32 cellular contexts compared by ENCODE assay signal in the genomic region with DNA sequence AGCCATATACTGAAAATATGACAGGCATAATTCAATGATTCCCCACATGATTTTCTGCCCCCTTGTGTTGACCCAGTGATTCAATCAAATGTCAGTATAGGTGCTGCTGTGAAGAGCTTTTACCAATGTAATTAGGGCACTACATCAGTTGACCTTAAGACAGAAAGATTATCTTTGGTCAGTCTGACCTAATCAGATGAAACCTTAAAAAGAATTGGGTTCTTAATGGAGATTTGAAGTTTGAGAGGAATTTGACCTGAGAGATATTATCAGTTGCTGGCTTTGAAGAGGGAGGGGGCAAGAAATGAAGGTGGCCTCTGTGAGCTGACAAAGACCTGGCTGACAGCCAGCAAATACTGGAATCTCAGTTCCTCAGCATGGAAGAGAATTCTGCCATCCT.
"Had no signal": no experiment of that assay in that cellular context is flagged by ENCODE, and none has a peak within 500 bp of the region (broad histone marks: within the 10 kb centered on the region; RNA-seq: fewer than 3 reads in every experiment).

No MANE protein-coding gene starts in this region.

- H3K36me3 Mint-ChIP-seq: activated CD4-positive, alpha-beta memory T cell treated with anti-CD3 and anti-CD28 coated beads for 36 hours; activated CD8-positive, alpha-beta memory T cell treated with anti-CD3 and anti-CD28 coated beads, Interleukin-2, amount 10 ng/mL, durations not matched to agents 7 days and 5 days; activated naive CD4-positive, alpha-beta T cell treated with anti-CD3 and anti-CD28 coated beads, Interleukin-2, amount 50 U/mL, for 24 hours; activated naive CD8-positive, alpha-beta T cell treated with anti-CD3 and anti-CD28 coated beads for 36 hours had no signal

- H3K4me3 Mint-ChIP-seq: activated CD4-positive, alpha-beta memory T cell treated with anti-CD3 and anti-CD28 coated beads for 36 hours; activated CD4-positive, alpha-beta T cell treated with anti-CD3 and anti-CD28 coated beads for 36 hours; activated CD4-positive, alpha-beta T cell treated with anti-CD3 and anti-CD28 coated beads, Interleukin-2, amount 10 ng/mL, durations not matched to agents 24 days and 14 days; activated CD8-positive, alpha-beta memory T cell treated with anti-CD3 and anti-CD28 coated beads, Interleukin-2, amount 10 ng/mL, durations not matched to agents 7 days and 5 days; activated CD8-positive, alpha-beta T cell treated with anti-CD3 and anti-CD28 coated beads, Interleukin-2, amount 10 ng/mL, durations not matched to agents 7 days and 5 days; activated naive CD4-positive, alpha-beta T cell treated with anti-CD3 and anti-CD28 coated beads for 36 hours; activated naive CD4-positive, alpha-beta T cell treated with anti-CD3 and anti-CD28 coated beads, Interleukin-2, amount 50 U/mL, for 24 hours; activated naive CD8-positive, alpha-beta T cell treated with anti-CD3 and anti-CD28 coated beads for 36 hours; activated naive CD8-positive, alpha-beta T cell treated with anti-CD3 and anti-CD28 coated beads, Interleukin-2, amount 50 U/mL, for 24 hours; activated T-helper 1 cell treated with anti-CD3 and anti-CD28 coated beads, Interleukin-12 subunit alpha, Interleukin-12 subunit beta, Interleukin-2, Interleukin-4 antibody, amounts not matched to agents 30 ng/mL and 10 ng/mL and 1 ng/mL, durations not matched to agents 14 hours and 24 hours and 36 hours; effector memory CD8-positive, alpha-beta T cell had no signal

- H3K27ac ChIP-seq: adrenal gland, body of pancreas, epithelial cell of prostate, esophagus squamous epithelium, gastroesophageal sphincter, heart right ventricle had no signal

- H3K4me3 ChIP-seq: adrenal gland, body of pancreas, esophagus squamous epithelium, gastroesophageal sphincter, heart right ventricle had no signal

- H3K4me1 ChIP-seq: adrenal gland, body of pancreas, esophagus squamous epithelium, gastroesophageal sphincter, heart right ventricle had no signal

- H3K36me3 ChIP-seq: adrenal gland, esophagus squamous epithelium, gastroesophageal sphincter, heart right ventricle had no signal

- DNase-seq: activated CD4-positive, alpha-beta memory T cell treated with anti-CD3 and anti-CD28 coated beads for 36 hours; activated CD4-positive, alpha-beta T cell treated with anti-CD3 and anti-CD28 coated beads for 36 hours; activated CD4-positive, alpha-beta T cell treated with anti-CD3 and anti-CD28 coated beads, Interleukin-2, amount 10 ng/mL, durations not matched to agents 24 days and 14 days; activated CD4-positive, CD25-positive, alpha-beta regulatory T cell; activated CD4-positive, CD25-positive, alpha-beta regulatory T cell treated with anti-CD3 and anti-CD28 coated beads, Interleukin-2, amount 50 U/mL, for 72 hours; activated CD8-positive, alpha-beta memory T cell treated with anti-CD3 and anti-CD28 coated beads, Interleukin-2, amount 10 ng/mL, durations not matched to agents 7 days and 5 days; activated CD8-positive, alpha-beta memory T cell treated with anti-CD3 and anti-CD28 coated beads, Interleukin-2, amount 50 U/mL, for 4 hours; activated CD8-positive, alpha-beta T cell treated with anti-CD3 and anti-CD28 coated beads, Interleukin-2, amount 10 ng/mL, durations not matched to agents 7 days and 5 days; activated effector memory CD4-positive, alpha-beta T cell treated with anti-CD3 and anti-CD28 coated beads, Interleukin-2, amount 50 U/mL, for 16 hours; activated naive CD4-positive, alpha-beta T cell treated with anti-CD3 and anti-CD28 coated beads for 36 hours; activated naive CD8-positive, alpha-beta T cell treated with anti-CD3 and anti-CD28 coated beads for 36 hours; activated naive CD8-positive, alpha-beta T cell treated with anti-CD3 and anti-CD28 coated beads, Interleukin-2, amount 50 U/mL, for 24 hours; activated T-cell treated with anti-CD3 and anti-CD28 coated beads, Interleukin-2, amount 50 U/mL, for 1 hour; activated T-cell treated with anti-CD3 and anti-CD28 coated beads, Interleukin-2, amount 50 U/mL, for 48 hours; adrenal gland; amygdala; aorta; body of pancreas; caudate nucleus; cortex of kidney; dermis blood vessel endothelial cell; effector CD4-positive, alpha-beta T cell; effector memory CD8-positive, alpha-beta T cell; esophagus squamous epithelium; foreskin melanocyte; heart right ventricle; T-helper 2 cell had no signal

- H3K9me3 Mint-ChIP-seq: activated CD4-positive, alpha-beta memory T cell treated with anti-CD3 and anti-CD28 coated beads for 36 hours; activated CD4-positive, alpha-beta T cell treated with anti-CD3 and anti-CD28 coated beads, Interleukin-2, amount 10 ng/mL, durations not matched to agents 24 days and 14 days; activated naive CD4-positive, alpha-beta T cell treated with anti-CD3 and anti-CD28 coated beads, Interleukin-2, amount 50 U/mL, for 24 hours; activated T-helper 1 cell treated with anti-CD3 and anti-CD28 coated beads, Interleukin-12 subunit alpha, Interleukin-12 subunit beta, Interleukin-2, Interleukin-4 antibody, amounts not matched to agents 30 ng/mL and 10 ng/mL and 1 ng/mL, durations not matched to agents 14 hours and 24 hours and 36 hours had no signal

- H3K27ac Mint-ChIP-seq: activated CD4-positive, alpha-beta memory T cell treated with anti-CD3 and anti-CD28 coated beads for 36 hours; activated CD4-positive, alpha-beta T cell treated with anti-CD3 and anti-CD28 coated beads for 36 hours; activated CD4-positive, alpha-beta T cell treated with anti-CD3 and anti-CD28 coated beads, Interleukin-2, amount 10 ng/mL, durations not matched to agents 24 days and 14 days; activated CD8-positive, alpha-beta memory T cell treated with anti-CD3 and anti-CD28 coated beads, Interleukin-2, amount 10 ng/mL, durations not matched to agents 7 days and 5 days; activated CD8-positive, alpha-beta T cell treated with anti-CD3 and anti-CD28 coated beads, Interleukin-2, amount 10 ng/mL, durations not matched to agents 7 days and 5 days; activated naive CD4-positive, alpha-beta T cell treated with anti-CD3 and anti-CD28 coated beads for 36 hours; activated naive CD4-positive, alpha-beta T cell treated with anti-CD3 and anti-CD28 coated beads, Interleukin-2, amount 50 U/mL, for 24 hours; activated naive CD8-positive, alpha-beta T cell treated with anti-CD3 and anti-CD28 coated beads for 36 hours; activated naive CD8-positive, alpha-beta T cell treated with anti-CD3 and anti-CD28 coated beads, Interleukin-2, amount 50 U/mL, for 24 hours; activated T-helper 1 cell treated with anti-CD3 and anti-CD28 coated beads, Interleukin-12 subunit alpha, Interleukin-12 subunit beta, Interleukin-2, Interleukin-4 antibody, amounts not matched to agents 30 ng/mL and 10 ng/mL and 1 ng/mL, durations not matched to agents 14 hours and 24 hours and 36 hours; activated T-helper 2 cell treated with anti-CD3 and anti-CD28 coated beads, Interferon-gamma antibody, Interleukin-2, Interleukin-4, amounts not matched to agents 10 μg/mL and 5 μg/mL and 100 μg/mL, durations not matched to agents 14 hours and 24 hours and 36 hours; effector memory CD8-positive, alpha-beta T cell had no signal

- H3K9me3 ChIP-seq: adrenal gland, body of pancreas, esophagus squamous epithelium, gastroesophageal sphincter had no signal

- H3K4me1 Mint-ChIP-seq: activated CD4-positive, alpha-beta T cell treated with anti-CD3 and anti-CD28 coated beads for 36 hours; activated CD4-positive, alpha-beta T cell treated with anti-CD3 and anti-CD28 coated beads, Interleukin-2, amount 10 ng/mL, durations not matched to agents 24 days and 14 days; activated CD8-positive, alpha-beta memory T cell treated with anti-CD3 and anti-CD28 coated beads, Interleukin-2, amount 10 ng/mL, durations not matched to agents 7 days and 5 days; activated naive CD4-positive, alpha-beta T cell treated with anti-CD3 and anti-CD28 coated beads, Interleukin-2, amount 50 U/mL, for 24 hours; activated naive CD8-positive, alpha-beta T cell treated with anti-CD3 and anti-CD28 coated beads for 36 hours; activated naive CD8-positive, alpha-beta T cell treated with anti-CD3 and anti-CD28 coated beads, Interleukin-2, amount 50 U/mL, for 24 hours had no signal

- H3K27me3 ChIP-seq: adrenal gland, body of pancreas, esophagus squamous epithelium, gastroesophageal sphincter, heart right ventricle had no signal

- H3K27me3 Mint-ChIP-seq: activated CD4-positive, alpha-beta memory T cell treated with anti-CD3 and anti-CD28 coated beads for 36 hours; activated CD4-positive, alpha-beta T cell treated with anti-CD3 and anti-CD28 coated beads for 36 hours; activated CD4-positive, alpha-beta T cell treated with anti-CD3 and anti-CD28 coated beads, Interleukin-2, amount 10 ng/mL, durations not matched to agents 24 days and 14 days; activated CD8-positive, alpha-beta memory T cell treated with anti-CD3 and anti-CD28 coated beads, Interleukin-2, amount 10 ng/mL, durations not matched to agents 7 days and 5 days; activated naive CD4-positive, alpha-beta T cell treated with anti-CD3 and anti-CD28 coated beads, Interleukin-2, amount 50 U/mL, for 24 hours; activated naive CD8-positive, alpha-beta T cell treated with anti-CD3 and anti-CD28 coated beads for 36 hours; activated naive CD8-positive, alpha-beta T cell treated with anti-CD3 and anti-CD28 coated beads, Interleukin-2, amount 50 U/mL, for 24 hours; effector memory CD8-positive, alpha-beta T cell had no signal

- ATAC-seq: activated CD4-positive, alpha-beta T cell treated with anti-CD3 and anti-CD28 coated beads for 36 hours; activated CD8-positive, alpha-beta memory T cell treated with anti-CD3 and anti-CD28 coated beads, Interleukin-2, amount 10 ng/mL, durations not matched to agents 7 days and 5 days; activated CD8-positive, alpha-beta T cell treated with anti-CD3 and anti-CD28 coated beads, Interleukin-2, amount 10 ng/mL, durations not matched to agents 7 days and 5 days; activated naive CD8-positive, alpha-beta T cell treated with anti-CD3 and anti-CD28 coated beads, Interleukin-2, amount 50 U/mL, for 24 hours; body of pancreas; effector memory CD8-positive, alpha-beta T cell; gastroesophageal sphincter; heart right ventricle had no signal
